ENCODE assay signal across 1 cellular context in the genomic region with DNA sequence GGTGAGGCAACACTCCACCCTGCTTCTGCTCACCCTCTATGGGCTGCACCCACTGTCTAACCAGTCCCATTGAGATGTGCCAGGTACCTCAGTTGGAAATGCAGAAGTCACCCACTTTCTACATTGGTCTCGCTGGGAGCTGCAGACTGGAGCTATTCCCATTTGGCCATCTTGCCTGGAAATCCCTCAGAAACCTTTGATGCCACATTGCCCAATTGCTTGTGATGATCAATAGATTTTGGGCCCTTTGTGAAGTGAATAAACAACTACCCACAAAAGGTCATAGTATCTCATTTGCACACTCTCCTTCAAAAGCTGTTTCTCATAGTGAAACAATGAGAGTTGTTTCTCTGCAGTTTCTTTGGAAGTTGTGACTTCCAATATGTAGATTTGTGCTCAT.
TF ChIP-seq lines count a peak whose summit lies in the region.

No MANE protein-coding gene starts in this region.

TF ChIP-seq in liver, 16 proteins besides CTCF, POLR2A, EP300 and RAD21 (continued from another document):
- TF ChIP-seq, protein P1, sequence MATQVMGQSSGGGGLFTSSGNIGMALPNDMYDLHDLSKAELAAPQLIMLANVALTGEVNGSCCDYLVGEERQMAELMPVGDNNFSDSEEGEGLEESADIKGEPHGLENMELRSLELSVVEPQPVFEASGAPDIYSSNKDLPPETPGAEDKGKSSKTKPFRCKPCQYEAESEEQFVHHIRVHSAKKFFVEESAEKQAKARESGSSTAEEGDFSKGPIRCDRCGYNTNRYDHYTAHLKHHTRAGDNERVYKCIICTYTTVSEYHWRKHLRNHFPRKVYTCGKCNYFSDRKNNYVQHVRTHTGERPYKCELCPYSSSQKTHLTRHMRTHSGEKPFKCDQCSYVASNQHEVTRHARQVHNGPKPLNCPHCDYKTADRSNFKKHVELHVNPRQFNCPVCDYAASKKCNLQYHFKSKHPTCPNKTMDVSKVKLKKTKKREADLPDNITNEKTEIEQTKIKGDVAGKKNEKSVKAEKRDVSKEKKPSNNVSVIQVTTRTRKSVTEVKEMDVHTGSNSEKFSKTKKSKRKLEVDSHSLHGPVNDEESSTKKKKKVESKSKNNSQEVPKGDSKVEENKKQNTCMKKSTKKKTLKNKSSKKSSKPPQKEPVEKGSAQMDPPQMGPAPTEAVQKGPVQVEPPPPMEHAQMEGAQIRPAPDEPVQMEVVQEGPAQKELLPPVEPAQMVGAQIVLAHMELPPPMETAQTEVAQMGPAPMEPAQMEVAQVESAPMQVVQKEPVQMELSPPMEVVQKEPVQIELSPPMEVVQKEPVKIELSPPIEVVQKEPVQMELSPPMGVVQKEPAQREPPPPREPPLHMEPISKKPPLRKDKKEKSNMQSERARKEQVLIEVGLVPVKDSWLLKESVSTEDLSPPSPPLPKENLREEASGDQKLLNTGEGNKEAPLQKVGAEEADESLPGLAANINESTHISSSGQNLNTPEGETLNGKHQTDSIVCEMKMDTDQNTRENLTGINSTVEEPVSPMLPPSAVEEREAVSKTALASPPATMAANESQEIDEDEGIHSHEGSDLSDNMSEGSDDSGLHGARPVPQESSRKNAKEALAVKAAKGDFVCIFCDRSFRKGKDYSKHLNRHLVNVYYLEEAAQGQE (IDR thresholded peaks at IDR 0.05) = no peak
- TF ChIP-seq, protein P2, sequence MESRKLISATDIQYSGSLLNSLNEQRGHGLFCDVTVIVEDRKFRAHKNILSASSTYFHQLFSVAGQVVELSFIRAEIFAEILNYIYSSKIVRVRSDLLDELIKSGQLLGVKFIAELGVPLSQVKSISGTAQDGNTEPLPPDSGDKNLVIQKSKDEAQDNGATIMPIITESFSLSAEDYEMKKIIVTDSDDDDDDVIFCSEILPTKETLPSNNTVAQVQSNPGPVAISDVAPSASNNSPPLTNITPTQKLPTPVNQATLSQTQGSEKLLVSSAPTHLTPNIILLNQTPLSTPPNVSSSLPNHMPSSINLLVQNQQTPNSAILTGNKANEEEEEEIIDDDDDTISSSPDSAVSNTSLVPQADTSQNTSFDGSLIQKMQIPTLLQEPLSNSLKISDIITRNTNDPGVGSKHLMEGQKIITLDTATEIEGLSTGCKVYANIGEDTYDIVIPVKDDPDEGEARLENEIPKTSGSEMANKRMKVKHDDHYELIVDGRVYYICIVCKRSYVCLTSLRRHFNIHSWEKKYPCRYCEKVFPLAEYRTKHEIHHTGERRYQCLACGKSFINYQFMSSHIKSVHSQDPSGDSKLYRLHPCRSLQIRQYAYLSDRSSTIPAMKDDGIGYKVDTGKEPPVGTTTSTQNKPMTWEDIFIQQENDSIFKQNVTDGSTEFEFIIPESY (IDR thresholded peaks at IDR 0.05) = peak; percentile 64
- TF ChIP-seq EGR1 (IDR thresholded peaks at IDR 0.05; ENCODE audit: low read depth in 2 of 2) (peak in 1 of 2 donors; percentile 16), NR2F2 (IDR thresholded peaks at IDR 0.05) (no peak), GABPA (IDR thresholded peaks at IDR 0.05 in 1 of 2, conservative IDR thresholded peaks at IDR 0.05 in 1 of 2) (no peak), SP1 (IDR thresholded peaks at IDR 0.05) (peak; percentile 65), HNF4A (conservative IDR thresholded peaks at IDR 0.05) (peak; percentile 82 to 86), HNF4G (IDR thresholded peaks at IDR 0.05) (peak; percentile 64)
- TF ChIP-seq, protein P3, sequence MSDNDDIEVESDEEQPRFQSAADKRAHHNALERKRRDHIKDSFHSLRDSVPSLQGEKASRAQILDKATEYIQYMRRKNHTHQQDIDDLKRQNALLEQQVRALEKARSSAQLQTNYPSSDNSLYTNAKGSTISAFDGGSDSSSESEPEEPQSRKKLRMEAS (IDR thresholded peaks at IDR 0.05) = no peak
- TF ChIP-seq, protein P4, sequence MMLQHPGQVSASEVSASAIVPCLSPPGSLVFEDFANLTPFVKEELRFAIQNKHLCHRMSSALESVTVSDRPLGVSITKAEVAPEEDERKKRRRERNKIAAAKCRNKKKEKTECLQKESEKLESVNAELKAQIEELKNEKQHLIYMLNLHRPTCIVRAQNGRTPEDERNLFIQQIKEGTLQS (IDR thresholded peaks at IDR 0.05) = peak; percentile 46
